In the genomic region with DNA sequence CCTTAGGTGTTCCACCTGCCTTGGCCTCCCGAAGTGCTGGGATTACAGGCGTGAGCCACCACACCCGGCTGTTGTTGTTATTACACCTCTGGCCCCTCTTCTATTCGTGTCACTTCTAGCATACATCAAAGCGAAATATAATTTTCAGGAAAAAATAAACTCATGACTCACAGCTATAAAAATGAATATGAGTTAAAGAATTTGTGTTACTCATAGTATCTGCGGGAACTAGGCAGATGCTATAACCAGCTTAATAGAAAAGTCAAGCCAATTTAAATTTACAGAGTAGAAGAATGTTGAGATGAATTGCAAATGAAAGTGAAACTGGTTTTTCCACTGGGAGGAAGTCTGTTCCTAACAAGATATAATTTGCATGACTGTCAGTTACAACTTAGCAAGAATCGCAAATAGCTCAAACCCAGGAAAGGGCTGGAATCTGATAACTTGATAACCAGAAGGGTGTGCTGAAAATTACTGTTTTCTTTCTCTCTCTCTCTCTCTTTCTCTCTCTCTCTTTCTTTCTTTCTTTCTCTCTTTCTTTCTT, we compare ENCODE assay signal across 9 cellular contexts. TPM values are rescaled to one million over a fixed set of nuclear protein-coding genes. Genes with fewer than 3 reads are reported as not detected.
DNase-seq lines count a peak whose midpoint lies in the region; ATAC-seq and TF ChIP-seq lines count a peak whose summit lies in the region.
"Had no signal": no experiment of that assay in that cellular context is flagged by ENCODE, and none has a peak within 500 bp of the region (broad histone marks: within the 10 kb centered on the region; RNA-seq: fewer than 3 reads in every experiment).

No MANE protein-coding gene starts in this region.

- ATAC-seq in GM21717 (IDR thresholded peaks at IDR 0.05; ENCODE audit: unreplicated experiment), result peak; percentile 64

- H3K27ac ChIP-seq in substantia nigra (ENCODE audit: low read depth, low read length, poor library complexity, severe bottlenecking), result no peak overlapping the region
- H3K27ac ChIP-seq: KMS-11 had no signal

- DNase-seq in NOMO-1 treated with dmso at 0.1 percent for 144 hours (lab: John Stamatoyannopoulos, UW; ENCODE audit: unreplicated experiment), result peak; percentile 3
- DNase-seq in cardiac fibroblast (ENCODE audit: low read depth in 2 of 2), result peak; percentile 30 to 85
- peak; percentile 22 for DNase-seq in pulmonary artery endothelial cell (ENCODE audit: low read depth, low spot score)
- no peak for DNase-seq in mesenteric fat pad (ENCODE audit: low spot score)
- no peak for DNase-seq in COLO668 (lab: John Stamatoyannopoulos, UW; ENCODE audit: unreplicated experiment)
- no peak for DNase-seq in NCI-H1694 treated with DMSO at 0.1 percent for 48 hours (lab: John Stamatoyannopoulos, UW)
- DNase-seq in substantia nigra (lab: John Stamatoyannopoulos, UW), result no peak

- no peak for TF ChIP-seq CTCF in cardiac fibroblast (IDR thresholded peaks at IDR 0.05; ENCODE audit: low read depth, low read length)

- H3K4me3 ChIP-seq in cardiac fibroblast (replicated peaks in 1 of 2; ENCODE audit: low read depth in 2 of 2, low read length in 2 of 2), result peak overlapping the region in 1 of 2 donors; percentile 33

RNA-seq across cellular contexts. Expression of a gene that starts 11.2 kb away (rescaled TPM):
- total RNA-seq in pulmonary artery endothelial cell (0.53 TPM in 1 of 2 replicates, not detected in the other), mesenteric fat pad (not detected)

RNA-seq across cellular contexts. Expression of a gene that starts 13.5 kb away (rescaled TPM):
- not detected in 2 replicates for total RNA-seq in pulmonary artery endothelial cell
- total RNA-seq in mesenteric fat pad, result not detected

RNA-seq across cellular contexts. Expression of a gene that starts 18.1 kb away (rescaled TPM):
- total RNA-seq in pulmonary artery endothelial cell (not detected in 2 replicates), mesenteric fat pad (not detected)

RNA-seq across cellular contexts. Expression of a gene that starts 42.1 kb away (rescaled TPM):
- total RNA-seq in pulmonary artery endothelial cell (not detected in 2 replicates), mesenteric fat pad (not detected)

RNA-seq across cellular contexts. Expression of a gene that starts 49.6 kb away (rescaled TPM):
- total RNA-seq in pulmonary artery endothelial cell (0.11 and 0.66 TPM in 2 replicates), mesenteric fat pad (0.96 TPM)

Comparison
In these comparisons a context has a peak if more than half of its experiments do, and no peak if none do; other contexts are left out.
1. DNase-seq: peak in NOMO-1 treated with dmso at 0.1 percent for 144 hours (single experiment), cardiac fibroblast (2 of 2) and pulmonary artery endothelial cell (single experiment); none in mesenteric fat pad (single experiment), COLO668 (single experiment), NCI-H1694 treated with DMSO at 0.1 percent for 48 hours (single experiment) and substantia nigra (0 of 49).